Comparison of ENCODE assay signal across 11 cellular contexts in the genomic region with DNA sequence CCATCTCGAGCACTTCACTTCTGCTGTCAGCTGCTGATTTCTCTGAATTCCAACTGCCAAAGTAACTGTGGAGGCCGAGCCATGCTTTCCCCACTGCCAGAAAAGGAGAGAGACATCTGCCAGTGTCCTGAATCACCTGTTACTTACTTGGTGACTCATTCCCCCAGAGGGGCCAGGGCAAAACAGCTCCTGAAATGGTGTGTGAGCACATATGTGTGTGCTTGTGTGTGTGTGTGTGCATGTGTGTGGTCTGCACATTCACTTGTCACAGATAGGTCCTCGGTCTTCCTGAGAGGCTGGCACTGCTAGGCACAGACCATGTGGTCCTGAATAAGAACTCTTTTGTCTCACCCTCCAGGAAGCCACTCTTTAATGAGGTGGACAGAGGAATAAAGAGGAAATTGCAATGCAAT.
DNase-seq lines count a peak whose midpoint lies in the region; ATAC-seq, FAIRE-seq and TF ChIP-seq lines count a peak whose summit lies in the region.
"Had no signal": no experiment of that assay in that cellular context is flagged by ENCODE, and none has a peak within 500 bp of the region (broad histone marks: within the 10 kb centered on the region; RNA-seq: fewer than 3 reads in every experiment).

No MANE protein-coding gene starts in this region.

- H3K9me3 ChIP-seq in keratinocyte (ENCODE audit: control insufficient read depth, low read depth, low read length) (no peaks in the 10 kb centered on the region), esophagus muscularis mucosa (no peaks in the 10 kb centered on the region)
- no peaks in the 10 kb centered on the region for H3K9me3 ChIP-seq in CD4-positive, alpha-beta T cell (ENCODE audit: control insufficient read depth, low read length)

- peak; percentile 93 for FAIRE-seq in keratinocyte (lab: Jason Lieb, UNC)

- dilution Hi-C loops in keratinocyte (cut with MboI; ENCODE audit: extremely low pct_ligation_motif_present, low sequenced_read_pairs) = no loop called here

- H3K36me3 ChIP-seq in brain microvascular endothelial cell (replicated peaks) (no peaks in the 10 kb centered on the region), keratinocyte (ENCODE audit: control insufficient read depth in 2 of 2, extremely low read depth in 1 of 2, insufficient read depth in 2 of 2, low read length in 2 of 2) (no peaks in the 10 kb centered on the region), esophagus muscularis mucosa (no peaks in the 10 kb centered on the region)

- no peak overlapping the region for H3K4me3 Mint-ChIP-seq in CD4-positive, alpha-beta T cell

- no peak overlapping the region for H3K27ac ChIP-seq in brain microvascular endothelial cell
- H3K27ac ChIP-seq in keratinocyte (ENCODE audit: control insufficient read depth, insufficient read depth, low read length) = no peak overlapping the region
- no peak overlapping the region for H3K27ac ChIP-seq in esophagus muscularis mucosa (replicated peaks in 1 of 4)
- no peak overlapping the region for H3K27ac ChIP-seq in CD4-positive, alpha-beta T cell (ENCODE audit: low read depth, low read length)
- H3K27ac ChIP-seq: SK-N-MC had no signal

- in situ Hi-C loops in brain microvascular endothelial cell (cut with HindIII; ENCODE audit: low pct_ligation_motif_present, low sequenced_read_pairs) = no loop called here

- no peaks in the 10 kb centered on the region for H3K9me3 Mint-ChIP-seq in CD4-positive, alpha-beta T cell

- no peak overlapping the region for H2AFZ ChIP-seq in keratinocyte (ENCODE audit: control insufficient read depth, low read length)

- no peak for TF ChIP-seq EP300 in esophagus muscularis mucosa (IDR thresholded peaks at IDR 0.05)

- no peak overlapping the region for H3K27ac Mint-ChIP-seq in CD4-positive, alpha-beta T cell

- H3K79me2 ChIP-seq in keratinocyte (ENCODE audit: control insufficient read depth, insufficient read depth, low read length) = no peaks in the 10 kb centered on the region

- WGBS in esophagus muscularis mucosa = 61% methylated on average over 2 of the region's 3 CpGs

- no peaks in the 10 kb centered on the region for H3K36me3 Mint-ChIP-seq in CD4-positive, alpha-beta T cell (ENCODE audit: low read depth)

- H3K4me1 ChIP-seq in keratinocyte (ENCODE audit: control insufficient read depth, extremely low read depth, insufficient read depth, low read length) (peaks cover 18% of the 10 kb centered on the region), esophagus muscularis mucosa (peaks cover 0 to 5% (median 2%) of the 10 kb centered on the region in 4 donors)

- no peaks in the 10 kb centered on the region for H3K9me1 ChIP-seq in keratinocyte (ENCODE audit: control insufficient read depth, extremely low read depth, insufficient read depth, low read length)

- no peaks in the 10 kb centered on the region for H3K4me1 Mint-ChIP-seq in CD4-positive, alpha-beta T cell (ENCODE audit: low read depth)

- H3K9ac ChIP-seq in keratinocyte (ENCODE audit: control insufficient read depth, extremely low read depth, insufficient read depth, low read length) = no peak overlapping the region

- no peaks in the 10 kb centered on the region for H4K20me1 ChIP-seq in keratinocyte (ENCODE audit: control insufficient read depth, extremely low read depth, insufficient read depth, low read length)

- H3K4me3 ChIP-seq in brain microvascular endothelial cell (ENCODE audit: low read depth, low read length) (no peak overlapping the region), keratinocyte (ENCODE audit: control insufficient read depth in 2 of 3, extremely low read depth in 1 of 3, insufficient read depth in 2 of 3, low read depth in 1 of 3, low read length in 3 of 3) (no peak overlapping the region), esophagus muscularis mucosa (no peak overlapping the region)
- H3K4me3 ChIP-seq: SK-N-MC had no signal

- H3K4me2 ChIP-seq in keratinocyte (ENCODE audit: control insufficient read depth, extremely low read depth, insufficient read depth, low read depth, low read length) = no peak overlapping the region

- H3K27me3 ChIP-seq in brain microvascular endothelial cell (replicated peaks) = no peaks in the 10 kb centered on the region
- no peaks in the 10 kb centered on the region for H3K27me3 ChIP-seq in keratinocyte (ENCODE audit: control insufficient read depth, extremely low read depth, insufficient read depth, low read length)
- no peaks in the 10 kb centered on the region for H3K27me3 ChIP-seq in esophagus muscularis mucosa
- H3K27me3 ChIP-seq in CD4-positive, alpha-beta T cell (ENCODE audit: control insufficient read depth, insufficient read depth, low read length) = no peaks in the 10 kb centered on the region

- no peaks in the 10 kb centered on the region for H3K27me3 Mint-ChIP-seq in CD4-positive, alpha-beta T cell

- TF ChIP-seq CTCF in brain microvascular endothelial cell (IDR thresholded peaks at IDR 0.05; ENCODE audit: low read depth, low read length, missing control alignments) (no peak), keratinocyte (optimal IDR thresholded peaks at IDR 0.05 in 1 of 3, IDR thresholded peaks at IDR 0.05 in 1 of 3, conservative IDR thresholded peaks at IDR 0.05 in 1 of 3; ENCODE audit: extremely low read depth in 1 of 3, insufficient read depth in 2 of 3, low read length in 3 of 3) (no peak), esophagus muscularis mucosa (IDR thresholded peaks at IDR 0.05) (no peak)
- no peak for TF ChIP-seq CTCF in CD4-positive, alpha-beta T cell (IDR thresholded peaks at IDR 0.05)

- no peak for ATAC-seq in CD4-positive, alpha-beta T cell (ENCODE audit: poor library complexity)

- intact Hi-C loops in esophagus muscularis mucosa (cut with DNase I) = no loop called here
- intact Hi-C loops in CD4-positive, alpha-beta T cell (cut with DNase I, micrococcal nuclease) = no loop called here

- DNase-seq in AG08395 (ENCODE audit: low spot score) (peak; percentile 23), NCI-H1694 treated with DMSO at 0.1 percent for 48 hours (lab: John Stamatoyannopoulos, UW) (peak; percentile 76), brain microvascular endothelial cell (peak; percentile 38), keratinocyte (ENCODE audit: low read depth, low spot score) (peak; percentile 41), NCI-H1048 (lab: John Stamatoyannopoulos, UW) (no peak), esophagus muscularis mucosa (ENCODE audit: extremely low spot score) (no peak)
- no peak for DNase-seq in stimulated activated naive CD4-positive, alpha-beta T cell treated with Interleukin-2 at 50 U/mL for 16 hours (lab: John Stamatoyannopoulos, UW)
- no peak for DNase-seq in CD4-positive, alpha-beta T cell
- DNase-seq: activated CD8-positive, alpha-beta memory T cell treated with anti-CD3 and anti-CD28 coated beads, Interleukin-2, amount 50 U/mL, for 48 hours; MM.1S had no signal

- CTCF ChIA-PET in CD4-positive, alpha-beta T cell (lab: Charles Lee) = no interaction called here

- POLR2A ChIA-PET in CD4-positive, alpha-beta T cell (lab: Charles Lee) = no interaction called here

- TF ChIP-seq POLR2A in esophagus muscularis mucosa (IDR thresholded peaks at IDR 0.05; ENCODE audit: low read depth) = no peak

Comparison
In these comparisons a context has a peak if more than half of its experiments do, and no peak if none do; other contexts are left out.
1. DNase-seq: peak in AG08395 (single experiment), NCI-H1694 treated with DMSO at 0.1 percent for 48 hours (single experiment), brain microvascular endothelial cell (single experiment) and keratinocyte (single experiment); none in stimulated activated naive CD4-positive, alpha-beta T cell treated with Interleukin-2 at 50 U/mL for 16 hours (single experiment), NCI-H1048 (single experiment), esophagus muscularis mucosa (single experiment) and CD4-positive, alpha-beta T cell (0 of 10).